Comparison of ENCODE assay signal across 25 cellular contexts in genomic region chr4:61427099-61427817, GRCh38.
"Had no signal": no experiment of that assay in that cellular context is flagged by ENCODE, and none has a peak within 500 bp of the region (broad histone marks: within the 10 kb centered on the region; RNA-seq: fewer than 3 reads in every experiment).

No MANE protein-coding gene starts in this region.

- ATAC-seq: activated T-helper 17 cell treated with anti-CD3 and anti-CD28 coated beads, Interleukin-2, amount 50 U/mL, for 72 hours; effector memory CD8-positive, alpha-beta T cell; left ventricle myocardium superior; psoas muscle; right cardiac atrium; stimulated activated effector memory CD8-positive, alpha-beta T cell treated with anti-CD3 and anti-CD28 coated beads, Interleukin-12 subunit alpha, Interleukin-12 subunit beta, amount 100 ng/mL, for 72 hours; stimulated activated naive CD8-positive, alpha-beta T cell treated with anti-CD3 and anti-CD28 coated beads, Interleukin-15, amount 100 ng/mL, for 72 hours had no signal

- H3K79me2 ChIP-seq: hepatocyte had no signal

- H3K4me3 ChIP-seq: adrenal gland, ascending aorta, colonic mucosa, dorsolateral prefrontal cortex, hepatocyte, ovary, psoas muscle, tibial artery, vagina had no signal

- H3K27me3 ChIP-seq: adrenal gland, ascending aorta, colonic mucosa, dorsolateral prefrontal cortex, hepatocyte, neutrophil, ovary, tibial artery, vagina had no signal

- H3K36me3 ChIP-seq: adrenal gland, ascending aorta, colonic mucosa, neutrophil, ovary, tibial artery, vagina had no signal

- H3K4me1 ChIP-seq: adrenal gland, ascending aorta, colonic mucosa, psoas muscle, tibial artery, vagina had no signal

- H3K9me3 ChIP-seq: adrenal gland, ascending aorta, colonic mucosa, neutrophil, ovary, psoas muscle, tibial artery, vagina had no signal

- H3K4me2 ChIP-seq: hepatocyte had no signal

- DNase-seq: activated CD8-positive, alpha-beta memory T cell treated with anti-CD3 and anti-CD28 coated beads for 24 hours; activated CD8-positive, alpha-beta memory T cell treated with anti-CD3 and anti-CD28 coated beads, Interleukin-2, amount 50 U/mL, for 4 hours; activated naive CD4-positive, alpha-beta T cell; activated T-cell treated with anti-CD3 and anti-CD28 coated beads, Interleukin-2, amount 50 U/mL, for 24 hours; adrenal gland; colonic mucosa; dorsolateral prefrontal cortex; effector memory CD8-positive, alpha-beta T cell; foreskin melanocyte; glutamatergic neuron; left ventricle myocardium superior; midbrain; ovary; psoas muscle; right cardiac atrium; stimulated activated CD4-positive, alpha-beta T cell treated with anti-CD3 and anti-CD28 coated beads, Interleukin-1b, Interleukin-23, amount 100 ng/mL, for 48 hours; stimulated activated naive CD8-positive, alpha-beta T cell treated with anti-CD3 and anti-CD28 coated beads, Interleukin-15, amount 100 ng/mL, for 72 hours; T-helper 1 cell; tibial artery had no signal

- H3K27ac ChIP-seq: adrenal gland, ascending aorta, colonic mucosa, hepatocyte, neutrophil, ovary, psoas muscle, tibial artery, vagina had no signal

- H2AFZ ChIP-seq: hepatocyte had no signal
